Comparison of ENCODE assay signal across 1 cellular context in genomic region chr16:57299719-57300386, GRCh38.
A peak's percentile ranks its signal among the peaks of the same experiment; 100 is the strongest.
TF ChIP-seq lines count a peak whose summit lies in the region.

No MANE protein-coding gene starts in this region.

TF ChIP-seq in K562, 482 proteins besides CTCF, POLR2A, EP300 and RAD21 (continued from another document and continues in another):
- TF ChIP-seq NR0B1 (IDR thresholded peaks at IDR 0.05; ENCODE audit: partially characterized antibody) (no peak), MEF2A (IDR thresholded peaks at IDR 0.05; ENCODE audit: control insufficient read depth, low read depth, low read length) (peak; percentile 93), NEUROD1 (IDR thresholded peaks at IDR 0.05; ENCODE audit: borderline replicate concordance, low read depth, low read length, partially characterized antibody) (no peak), CBX1 (IDR thresholded peaks at IDR 0.05; ENCODE audit: low read depth) (peak; percentile 54), GTF3C2 (IDR thresholded peaks at IDR 0.05; ENCODE audit: borderline replicate concordance, extremely low read depth, insufficient read length) (peak; percentile 88), KLF1 (tag; IDR thresholded peaks at IDR 0.05) (no peak), ATF3 (IDR thresholded peaks at IDR 0.05) (no peak), ATF3 (CRISPR knock-in tag; conservative IDR thresholded peaks at IDR 0.05) (peak; percentile 73), ZBTB9 (CRISPR knock-in tag; IDR thresholded peaks at IDR 0.05) (no peak), TCF7L2 (IDR thresholded peaks at IDR 0.05; ENCODE audit: low read depth, low read length) (no peak), MGA (IDR thresholded peaks at IDR 0.05) (no peak; the same call in 1 of the 2 replicates), CAMTA2 (CRISPR knock-in tag; conservative IDR thresholded peaks at IDR 0.05) (no peak), NFRKB (IDR thresholded peaks at IDR 0.05; ENCODE audit: low read depth) (no peak), SIRT6 (IDR thresholded peaks at IDR 0.05; ENCODE audit: low read depth, low read length) (no peak), KLF16 (IDR thresholded peaks at IDR 0.05) (no peak), CGGBP1 (CRISPR knock-in tag; IDR thresholded peaks at IDR 0.05) (no peak), DACH1 (IDR thresholded peaks at IDR 0.05; ENCODE audit: partially characterized antibody) (no peak), MAFF (IDR thresholded peaks at IDR 0.05; ENCODE audit: low read length) (no peak), MCM5 (IDR thresholded peaks at IDR 0.05; ENCODE audit: low read depth) (no peak), ZNF133 (CRISPR knock-in tag; IDR thresholded peaks at IDR 0.05) (no peak), ARNT (IDR thresholded peaks at IDR 0.05) (peak in 1 of 2 experiments; percentile 91; a peak in 3 of 4 replicates), GMEB1 (CRISPR knock-in tag; IDR thresholded peaks at IDR 0.05) (no peak), FOXK1 (CRISPR knock-in tag; IDR thresholded peaks at IDR 0.05; ENCODE audit: borderline replicate concordance) (no peak), GATA2 (CRISPR knock-in tag; IDR thresholded peaks at IDR 0.05) (no peak), L3MBTL2 (IDR thresholded peaks at IDR 0.05) (peak; percentile 46), BACH1 (tag; IDR thresholded peaks at IDR 0.05) (no peak), SUPT5H (IDR thresholded peaks at IDR 0.05) (no peak), ZNF609 (CRISPR knock-in tag; IDR thresholded peaks at IDR 0.05; ENCODE audit: borderline replicate concordance) (peak; percentile 62; the same call in 1 of the 2 replicates)
